ENCODE assay signal across 9 cellular contexts in genomic region chr1:234280500-234280899, GRCh38.
"Had no signal": no experiment of that assay in that cellular context is flagged by ENCODE, and none has a peak within 500 bp of the region (broad histone marks: within the 10 kb centered on the region; RNA-seq: fewer than 3 reads in every experiment).

No MANE protein-coding gene starts in this region.

- H2AFZ ChIP-seq: GM23338 had no signal

- H3K36me3 ChIP-seq: HAP-1 had no signal

- H3K9me3 ChIP-seq: HAP-1 had no signal

- H3K9ac ChIP-seq: KMS-11 had no signal

- H3K4me1 ChIP-seq: HAP-1 had no signal

- H3K4me2 ChIP-seq: GM23338, KMS-11 had no signal

- FAIRE-seq: H1, H54, HTR-8/SVneo had no signal

- H3K27ac ChIP-seq: KMS-11 had no signal

- DNase-seq: HFFc6, KBM-7 had no signal

- ATAC-seq: GM23338, HCT116 had no signal

- H3K4me3 ChIP-seq: GM23338, HAP-1 had no signal
